In the genomic region with DNA sequence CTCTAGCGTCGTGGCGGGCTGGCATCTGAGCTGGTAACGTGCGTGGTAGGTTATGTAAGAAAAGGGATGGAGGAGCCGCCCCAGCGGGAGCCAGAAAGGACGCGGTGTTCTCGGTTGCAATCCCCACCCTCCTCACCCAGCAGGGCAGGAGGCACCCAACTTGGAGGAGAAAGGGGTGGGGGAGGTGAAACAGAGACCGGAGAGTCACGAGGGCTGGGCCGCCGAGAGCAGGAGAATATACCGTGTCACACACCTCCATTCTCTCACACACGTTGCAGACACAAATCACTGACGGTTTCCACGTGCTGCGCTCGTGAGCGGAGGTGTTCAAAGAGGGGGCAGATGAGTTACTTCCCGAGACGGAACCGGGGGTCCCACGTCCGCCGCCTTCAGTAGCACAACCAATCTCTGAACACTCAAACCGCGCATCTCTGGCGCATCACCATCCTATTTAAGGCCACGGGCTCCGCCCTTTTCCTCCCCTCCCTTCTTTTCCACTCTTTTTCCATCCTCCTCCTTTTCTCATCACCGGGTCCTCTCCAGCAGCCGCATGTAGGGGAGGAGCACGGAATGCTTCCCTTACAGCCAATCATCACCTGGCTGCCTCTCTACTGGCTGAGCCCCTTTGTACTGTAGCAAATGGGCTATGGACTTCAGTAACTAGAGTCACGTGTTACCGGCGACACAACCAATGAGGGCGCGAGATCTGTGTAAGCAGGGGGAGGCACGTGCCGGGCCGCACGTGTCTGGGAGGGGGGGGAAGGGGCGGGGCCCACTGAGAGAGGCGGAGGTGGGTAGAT, we compare ENCODE assay signal across 8 cellular contexts. TPM values are rescaled to one million over a fixed set of nuclear protein-coding genes. Genes with fewer than 3 reads are reported as not detected.
DNase-seq lines count a peak whose midpoint lies in the region; ATAC-seq and TF ChIP-seq lines count a peak whose summit lies in the region.

A gene with protein sequence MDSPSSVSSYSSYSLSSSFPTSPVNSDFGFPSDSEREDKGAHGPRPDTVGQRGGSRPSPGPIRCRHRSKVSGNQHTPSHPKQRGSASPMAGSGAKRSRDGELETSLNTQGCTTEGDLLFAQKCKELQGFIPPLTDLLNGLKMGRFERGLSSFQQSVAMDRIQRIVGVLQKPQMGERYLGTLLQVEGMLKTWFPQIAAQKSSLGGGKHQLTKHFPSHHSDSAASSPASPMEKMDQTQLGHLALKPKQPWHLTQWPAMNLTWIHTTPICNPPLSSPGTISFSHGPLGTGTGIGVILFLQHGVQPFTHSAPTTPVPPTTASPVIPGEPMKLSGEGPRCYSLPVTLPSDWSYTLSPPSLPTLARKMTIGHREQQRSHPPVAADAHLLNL (plus strand): TSS at position 797 of the 800 bp plus-strand sequence. CDS start 714 bp downstream, outside the sequence.

- H3K4me3 Mint-ChIP-seq in natural killer cell, result peak within 1 kb of the TSS; percentile 91
- peak within 1 kb of the TSS; percentile 78 to 88 for H3K4me3 Mint-ChIP-seq in stimulated activated naive B cell treated with anti-CD40 and anti-IgM and Interleukin-4, amounts not matched to agents 10 μg/mL and 1 μg/mL and 100 μg/mL, for 72 hours

- peak; percentile 80 for ATAC-seq in GM19023 (IDR thresholded peaks at IDR 0.05; ENCODE audit: unreplicated experiment)
- peak; percentile 84 to 92 (median 90) for ATAC-seq in natural killer cell
- ATAC-seq in stimulated activated naive B cell treated with anti-CD40 and anti-IgM and Interleukin-4, amounts not matched to agents 10 μg/mL and 1 μg/mL and 100 μg/mL, for 72 hours (replicated peaks), result peak; percentile 91 to 93

- no peak within 1 kb of the TSS for H3K4me3 ChIP-seq in Karpas-422 (ENCODE audit: low read length)
- peak within 1 kb of the TSS; percentile 65 for H3K4me3 ChIP-seq in fibroblast of villous mesenchyme (ENCODE audit: low read depth, low read length)

- no peaks in the 10 kb centered on the region for H3K9me3 ChIP-seq in Karpas-422 (ENCODE audit: low read length)

- peaks cover 10% of the 10 kb centered on the region; the same call in 1 of the 2 replicates for H3K4me1 ChIP-seq in Karpas-422 (ENCODE audit: low read length)

- H3K36me3 ChIP-seq in Karpas-422 (ENCODE audit: insufficient read depth, low read length), result no peaks in the 10 kb centered on the region

- no peaks in the 10 kb centered on the region for H3K79me2 ChIP-seq in Karpas-422 (ENCODE audit: low read length)

- H3K27ac Mint-ChIP-seq in natural killer cell, result peak within 1 kb of the TSS; percentile 59 to 83
- H3K27ac Mint-ChIP-seq in stimulated activated naive B cell treated with anti-CD40 and anti-IgM and Interleukin-4, amounts not matched to agents 10 μg/mL and 1 μg/mL and 100 μg/mL, for 72 hours, result peak within 1 kb of the TSS; percentile 72

- H3K9me3 Mint-ChIP-seq in natural killer cell, result no peaks in the 10 kb centered on the region
- no peaks in the 10 kb centered on the region for H3K9me3 Mint-ChIP-seq in stimulated activated naive B cell treated with anti-CD40 and anti-IgM and Interleukin-4, amounts not matched to agents 10 μg/mL and 1 μg/mL and 100 μg/mL, for 72 hours

- intact Hi-C loops in natural killer cell (cut with micrococcal nuclease), result loop anchor here (1.0 kb wide), 2 partner anchors 27 to 233 kb away; a partner anchor contains a TSS

- DNase-seq in Karpas-422 (peak; percentile 74), RPMI8226 (peak; percentile 59), fibroblast of villous mesenchyme (ENCODE audit: low read depth) (peak; percentile 97), natural killer cell (peak; percentile 55)
- peak; percentile 50 for DNase-seq in activated gamma-delta T cell treated with anti-CD3 and anti-CD28 coated beads, Interleukin-2, amount 50 U/mL, for 16 hours (ENCODE audit: low read depth)
- peak; percentile 61 for DNase-seq in stimulated activated naive B cell treated with anti-CD40 and anti-IgM and Interleukin-4, amounts not matched to agents 10 μg/mL and 1 μg/mL and 100 μg/mL, for 72 hours

- H3K27me3 Mint-ChIP-seq in natural killer cell (ENCODE audit: low read depth in 2 of 2), result peaks cover 8 to 25% of the 10 kb centered on the region in 2 donors
- peaks cover 18 to 22% of the 10 kb centered on the region in 2 donors for H3K27me3 Mint-ChIP-seq in stimulated activated naive B cell treated with anti-CD40 and anti-IgM and Interleukin-4, amounts not matched to agents 10 μg/mL and 1 μg/mL and 100 μg/mL, for 72 hours

- H3K27ac ChIP-seq in 22Rv1, result peak within 1 kb of the TSS; percentile 89
- no peak within 1 kb of the TSS for H3K27ac ChIP-seq in Karpas-422 (ENCODE audit: low read length)

- no peaks in the 10 kb centered on the region for H3K27me3 ChIP-seq in Karpas-422 (ENCODE audit: low read length)

- no peak within 1 kb of the TSS for H2AFZ ChIP-seq in Karpas-422 (ENCODE audit: low read length)

- H4K20me1 ChIP-seq in Karpas-422 (ENCODE audit: insufficient read depth, low read depth, low read length), result no peaks in the 10 kb centered on the region

- H3K4me1 Mint-ChIP-seq in natural killer cell, result peaks cover 18 to 23% of the 10 kb centered on the region in 2 donors
- peaks cover 16 to 25% of the 10 kb centered on the region in 2 donors for H3K4me1 Mint-ChIP-seq in stimulated activated naive B cell treated with anti-CD40 and anti-IgM and Interleukin-4, amounts not matched to agents 10 μg/mL and 1 μg/mL and 100 μg/mL, for 72 hours

- H3K4me2 ChIP-seq in Karpas-422 (ENCODE audit: low read depth, low read length, poor library complexity, severe bottlenecking), result peak within 1 kb of the TSS; percentile 18

- TF ChIP-seq CTCF in 22Rv1 (IDR thresholded peaks at IDR 0.05), result no peak
- TF ChIP-seq CTCF in fibroblast of villous mesenchyme (IDR thresholded peaks at IDR 0.05; ENCODE audit: insufficient read depth, low read depth, low read length), result no peak
- TF ChIP-seq CTCF in natural killer cell (IDR thresholded peaks at IDR 0.05), result peak; percentile 1

- no peaks in the 10 kb centered on the region for H3K36me3 Mint-ChIP-seq in natural killer cell
- H3K36me3 Mint-ChIP-seq in stimulated activated naive B cell treated with anti-CD40 and anti-IgM and Interleukin-4, amounts not matched to agents 10 μg/mL and 1 μg/mL and 100 μg/mL, for 72 hours, result peaks cover under 1 to 4% of the 10 kb centered on the region in 2 donors

- H3K9me2 ChIP-seq in Karpas-422 (replicated peaks; ENCODE audit: insufficient read depth, low read length), result no peaks in the 10 kb centered on the region

- no peak within 1 kb of the TSS for H3K9ac ChIP-seq in Karpas-422 (ENCODE audit: low read length)

RNA-seq across cellular contexts. Expression of the gene that starts here (rescaled TPM):
- 4.1 and 4.9 TPM in 2 replicates for total RNA-seq in Karpas-422 (2014; rRNA removed; shearing (Covaris generic); ENCODE audit: low replicate concordance)
- total RNA-seq in fibroblast of villous mesenchyme (6.5 and 8.1 TPM in 2 replicates), natural killer cell (1 to 10 TPM in 2 of 3 donors, under 1 TPM in 1; 0.33 to 2.4 (median 1.9) TPM)
